Comparison of ENCODE assay signal across 1 cellular context in the genomic region with DNA sequence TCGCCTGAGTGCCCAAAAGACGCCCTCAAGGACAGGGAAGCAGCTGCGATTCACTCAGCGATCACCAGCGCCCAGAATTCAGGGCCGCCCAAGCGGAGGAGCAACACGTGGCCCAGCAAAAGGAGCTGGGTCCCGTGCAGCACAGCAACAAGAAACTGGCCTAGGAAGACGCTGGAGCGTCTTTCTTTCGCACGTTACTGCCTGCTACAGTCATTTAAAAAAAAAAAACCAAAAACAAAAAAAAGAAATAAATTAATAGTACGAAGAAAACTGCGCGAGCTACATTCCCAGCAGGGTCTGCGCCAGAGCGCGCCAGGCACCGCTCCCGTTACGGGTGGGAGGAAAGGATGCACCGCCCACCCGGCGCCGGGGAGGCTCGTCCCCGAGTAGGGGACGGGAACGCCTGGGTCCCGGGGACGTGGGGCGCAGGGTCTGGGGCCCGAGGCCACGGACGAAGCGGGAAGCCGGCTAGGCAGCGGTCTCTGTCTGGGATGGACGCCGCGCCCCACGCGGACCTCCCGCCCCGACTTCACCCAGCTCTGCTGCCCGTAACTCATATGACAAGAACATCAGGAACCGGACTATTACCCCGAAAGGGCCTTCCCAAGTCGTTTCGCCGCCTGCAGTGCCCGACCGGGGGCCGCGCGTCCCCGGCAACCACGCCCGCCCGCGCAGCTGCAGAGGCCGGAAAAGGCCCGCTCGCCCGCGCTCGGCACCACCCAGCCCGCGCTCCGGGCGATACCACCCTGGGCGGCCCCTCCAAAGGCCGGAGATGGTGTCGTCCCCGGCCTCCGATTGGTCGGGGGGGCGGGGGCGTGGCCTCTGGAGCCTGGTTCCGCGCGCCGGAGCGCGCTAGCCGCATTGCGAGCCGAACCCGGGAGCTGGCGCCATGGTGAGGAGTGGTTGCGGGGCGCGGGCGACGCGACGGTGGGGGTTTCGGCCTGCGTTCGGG.
TF ChIP-seq lines count a peak whose summit lies in the region.

A gene with protein sequence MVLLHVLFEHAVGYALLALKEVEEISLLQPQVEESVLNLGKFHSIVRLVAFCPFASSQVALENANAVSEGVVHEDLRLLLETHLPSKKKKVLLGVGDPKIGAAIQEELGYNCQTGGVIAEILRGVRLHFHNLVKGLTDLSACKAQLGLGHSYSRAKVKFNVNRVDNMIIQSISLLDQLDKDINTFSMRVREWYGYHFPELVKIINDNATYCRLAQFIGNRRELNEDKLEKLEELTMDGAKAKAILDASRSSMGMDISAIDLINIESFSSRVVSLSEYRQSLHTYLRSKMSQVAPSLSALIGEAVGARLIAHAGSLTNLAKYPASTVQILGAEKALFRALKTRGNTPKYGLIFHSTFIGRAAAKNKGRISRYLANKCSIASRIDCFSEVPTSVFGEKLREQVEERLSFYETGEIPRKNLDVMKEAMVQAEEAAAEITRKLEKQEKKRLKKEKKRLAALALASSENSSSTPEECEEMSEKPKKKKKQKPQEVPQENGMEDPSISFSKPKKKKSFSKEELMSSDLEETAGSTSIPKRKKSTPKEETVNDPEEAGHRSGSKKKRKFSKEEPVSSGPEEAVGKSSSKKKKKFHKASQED (plus strand): TSS at position 861 of the 952 bp plus-strand sequence. CDS start 29 bp downstream, at position 890.

TF ChIP-seq in HEK293, 187 proteins besides CTCF, POLR2A, EP300 and RAD21 (continued from another document and continues in another):
- TF ChIP-seq TRIM28 (IDR thresholded peaks at IDR 0.05; ENCODE audit: borderline replicate concordance, low read length) (no peak), ZNF37A (tag by site-specific recombination; IDR thresholded peaks at IDR 0.05) (no peak), ZNF530 (tag by site-specific recombination; IDR thresholded peaks at IDR 0.05; ENCODE audit: low read depth) (no peak), KLF17 (tag by site-specific recombination; IDR thresholded peaks at IDR 0.05) (peak; percentile 71), ZNF184 (tag by site-specific recombination; IDR thresholded peaks at IDR 0.05) (no peak), ZIC2 (tag by site-specific recombination; IDR thresholded peaks at IDR 0.05) (peak; percentile 83), SP2 (tag by site-specific recombination; IDR thresholded peaks at IDR 0.05) (peak; percentile 73), BCL11A (tag by site-specific recombination; IDR thresholded peaks at IDR 0.05; ENCODE audit: low read depth) (peak; percentile 55; the same call in 1 of the 2 replicates), ZNF768 (tag by site-specific recombination; IDR thresholded peaks at IDR 0.05) (peak; percentile 49; the same call in 1 of the 2 replicates), ZNF677 (tag by site-specific recombination; IDR thresholded peaks at IDR 0.05) (no peak), ZNF660 (tag by site-specific recombination; IDR thresholded peaks at IDR 0.05) (peak; percentile 76; the same call in 1 of the 2 replicates), ZSCAN23 (tag by site-specific recombination; IDR thresholded peaks at IDR 0.05) (0 out of 2 replicates have a peak, but pooled peaks have one; percentile 38), ZNF423 (tag by site-specific recombination; IDR thresholded peaks at IDR 0.05) (no peak), ZNF513 (tag by site-specific recombination; IDR thresholded peaks at IDR 0.05) (no peak), ZBTB11 (tag by site-specific recombination; conservative IDR thresholded peaks at IDR 0.05; ENCODE audit: low read depth) (peak; percentile 48), KLF10 (tag by site-specific recombination; IDR thresholded peaks at IDR 0.05) (peak; percentile 87), ZNF544 (tag by site-specific recombination; IDR thresholded peaks at IDR 0.05) (no peak), ZNF558 (tag by site-specific recombination; IDR thresholded peaks at IDR 0.05) (no peak), ZNF600 (tag by site-specific recombination; IDR thresholded peaks at IDR 0.05) (peak; percentile 98), ZNF2 (tag by site-specific recombination; IDR thresholded peaks at IDR 0.05) (peak; percentile 87), ZNF202 (tag by site-specific recombination; IDR thresholded peaks at IDR 0.05; ENCODE audit: borderline replicate concordance) (no peak), ZNF19 (tag by site-specific recombination; IDR thresholded peaks at IDR 0.05; ENCODE audit: low read depth) (no peak), WT1 (tag by site-specific recombination; IDR thresholded peaks at IDR 0.05) (peak; percentile 68), ZNF521 (tag by site-specific recombination; IDR thresholded peaks at IDR 0.05) (no peak), ZNF624 (tag by site-specific recombination; IDR thresholded peaks at IDR 0.05) (no peak), ZNF596 (tag by site-specific recombination; IDR thresholded peaks at IDR 0.05) (no peak), GLI2 (tag by site-specific recombination; IDR thresholded peaks at IDR 0.05; ENCODE audit: borderline replicate concordance, low read depth) (no peak), TSHZ1 (tag by site-specific recombination; IDR thresholded peaks at IDR 0.05; ENCODE audit: borderline replicate concordance) (no peak), ZNF654 (tag by site-specific recombination; IDR thresholded peaks at IDR 0.05; ENCODE audit: low read depth) (no peak), ZNF114 (tag by site-specific recombination; IDR thresholded peaks at IDR 0.05) (no peak)
- TF ChIP-seq, protein P1, sequence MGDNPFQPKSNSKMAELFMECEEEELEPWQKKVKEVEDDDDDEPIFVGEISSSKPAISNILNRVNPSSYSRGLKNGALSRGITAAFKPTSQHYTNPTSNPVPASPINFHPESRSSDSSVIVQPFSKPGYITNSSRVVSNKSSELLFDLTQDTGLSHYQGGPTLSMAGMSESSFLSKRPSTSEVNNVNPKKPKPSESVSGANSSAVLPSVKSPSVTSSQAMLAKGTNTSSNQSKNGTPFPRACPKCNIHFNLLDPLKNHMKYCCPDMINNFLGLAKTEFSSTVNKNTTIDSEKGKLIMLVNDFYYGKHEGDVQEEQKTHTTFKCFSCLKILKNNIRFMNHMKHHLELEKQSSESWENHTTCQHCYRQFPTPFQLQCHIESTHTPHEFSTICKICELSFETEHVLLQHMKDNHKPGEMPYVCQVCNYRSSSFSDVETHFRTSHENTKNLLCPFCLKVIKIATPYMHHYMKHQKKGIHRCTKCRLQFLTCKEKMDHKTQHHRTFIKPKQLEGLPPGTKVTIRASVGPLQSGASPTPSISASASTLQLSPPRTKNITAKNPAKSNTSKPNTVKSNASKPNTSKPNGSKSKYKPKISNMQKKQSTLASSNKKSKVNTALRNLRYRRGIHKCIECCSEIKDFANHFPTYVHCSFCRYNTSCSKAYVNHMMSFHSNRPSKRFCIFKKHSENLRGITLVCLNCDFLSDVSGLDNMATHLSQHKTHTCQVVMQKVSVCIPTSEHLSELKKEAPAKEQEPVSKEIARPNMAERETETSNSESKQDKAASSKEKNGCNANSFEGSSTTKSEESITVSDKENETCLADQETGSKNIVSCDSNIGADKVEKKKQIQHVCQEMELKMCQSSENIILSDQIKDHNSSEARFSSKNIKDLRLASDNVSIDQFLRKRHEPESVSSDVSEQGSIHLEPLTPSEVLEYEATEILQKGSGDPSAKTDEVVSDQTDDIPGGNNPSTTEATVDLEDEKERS (tag by site-specific recombination; IDR thresholded peaks at IDR 0.05): no peak
- TF ChIP-seq, protein P2, sequence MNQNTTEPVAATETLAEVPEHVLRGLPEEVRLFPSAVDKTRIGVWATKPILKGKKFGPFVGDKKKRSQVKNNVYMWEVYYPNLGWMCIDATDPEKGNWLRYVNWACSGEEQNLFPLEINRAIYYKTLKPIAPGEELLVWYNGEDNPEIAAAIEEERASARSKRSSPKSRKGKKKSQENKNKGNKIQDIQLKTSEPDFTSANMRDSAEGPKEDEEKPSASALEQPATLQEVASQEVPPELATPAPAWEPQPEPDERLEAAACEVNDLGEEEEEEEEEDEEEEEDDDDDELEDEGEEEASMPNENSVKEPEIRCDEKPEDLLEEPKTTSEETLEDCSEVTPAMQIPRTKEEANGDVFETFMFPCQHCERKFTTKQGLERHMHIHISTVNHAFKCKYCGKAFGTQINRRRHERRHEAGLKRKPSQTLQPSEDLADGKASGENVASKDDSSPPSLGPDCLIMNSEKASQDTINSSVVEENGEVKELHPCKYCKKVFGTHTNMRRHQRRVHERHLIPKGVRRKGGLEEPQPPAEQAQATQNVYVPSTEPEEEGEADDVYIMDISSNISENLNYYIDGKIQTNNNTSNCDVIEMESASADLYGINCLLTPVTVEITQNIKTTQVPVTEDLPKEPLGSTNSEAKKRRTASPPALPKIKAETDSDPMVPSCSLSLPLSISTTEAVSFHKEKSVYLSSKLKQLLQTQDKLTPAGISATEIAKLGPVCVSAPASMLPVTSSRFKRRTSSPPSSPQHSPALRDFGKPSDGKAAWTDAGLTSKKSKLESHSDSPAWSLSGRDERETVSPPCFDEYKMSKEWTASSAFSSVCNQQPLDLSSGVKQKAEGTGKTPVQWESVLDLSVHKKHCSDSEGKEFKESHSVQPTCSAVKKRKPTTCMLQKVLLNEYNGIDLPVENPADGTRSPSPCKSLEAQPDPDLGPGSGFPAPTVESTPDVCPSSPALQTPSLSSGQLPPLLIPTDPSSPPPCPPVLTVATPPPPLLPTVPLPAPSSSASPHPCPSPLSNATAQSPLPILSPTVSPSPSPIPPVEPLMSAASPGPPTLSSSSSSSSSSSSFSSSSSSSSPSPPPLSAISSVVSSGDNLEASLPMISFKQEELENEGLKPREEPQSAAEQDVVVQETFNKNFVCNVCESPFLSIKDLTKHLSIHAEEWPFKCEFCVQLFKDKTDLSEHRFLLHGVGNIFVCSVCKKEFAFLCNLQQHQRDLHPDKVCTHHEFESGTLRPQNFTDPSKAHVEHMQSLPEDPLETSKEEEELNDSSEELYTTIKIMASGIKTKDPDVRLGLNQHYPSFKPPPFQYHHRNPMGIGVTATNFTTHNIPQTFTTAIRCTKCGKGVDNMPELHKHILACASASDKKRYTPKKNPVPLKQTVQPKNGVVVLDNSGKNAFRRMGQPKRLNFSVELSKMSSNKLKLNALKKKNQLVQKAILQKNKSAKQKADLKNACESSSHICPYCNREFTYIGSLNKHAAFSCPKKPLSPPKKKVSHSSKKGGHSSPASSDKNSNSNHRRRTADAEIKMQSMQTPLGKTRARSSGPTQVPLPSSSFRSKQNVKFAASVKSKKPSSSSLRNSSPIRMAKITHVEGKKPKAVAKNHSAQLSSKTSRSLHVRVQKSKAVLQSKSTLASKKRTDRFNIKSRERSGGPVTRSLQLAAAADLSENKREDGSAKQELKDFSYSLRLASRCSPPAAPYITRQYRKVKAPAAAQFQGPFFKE (tag by site-specific recombination; IDR thresholded peaks at IDR 0.05; ENCODE audit: borderline replicate concordance): no peak
